ENCODE assay signal across 7 cellular contexts in the genomic region with DNA sequence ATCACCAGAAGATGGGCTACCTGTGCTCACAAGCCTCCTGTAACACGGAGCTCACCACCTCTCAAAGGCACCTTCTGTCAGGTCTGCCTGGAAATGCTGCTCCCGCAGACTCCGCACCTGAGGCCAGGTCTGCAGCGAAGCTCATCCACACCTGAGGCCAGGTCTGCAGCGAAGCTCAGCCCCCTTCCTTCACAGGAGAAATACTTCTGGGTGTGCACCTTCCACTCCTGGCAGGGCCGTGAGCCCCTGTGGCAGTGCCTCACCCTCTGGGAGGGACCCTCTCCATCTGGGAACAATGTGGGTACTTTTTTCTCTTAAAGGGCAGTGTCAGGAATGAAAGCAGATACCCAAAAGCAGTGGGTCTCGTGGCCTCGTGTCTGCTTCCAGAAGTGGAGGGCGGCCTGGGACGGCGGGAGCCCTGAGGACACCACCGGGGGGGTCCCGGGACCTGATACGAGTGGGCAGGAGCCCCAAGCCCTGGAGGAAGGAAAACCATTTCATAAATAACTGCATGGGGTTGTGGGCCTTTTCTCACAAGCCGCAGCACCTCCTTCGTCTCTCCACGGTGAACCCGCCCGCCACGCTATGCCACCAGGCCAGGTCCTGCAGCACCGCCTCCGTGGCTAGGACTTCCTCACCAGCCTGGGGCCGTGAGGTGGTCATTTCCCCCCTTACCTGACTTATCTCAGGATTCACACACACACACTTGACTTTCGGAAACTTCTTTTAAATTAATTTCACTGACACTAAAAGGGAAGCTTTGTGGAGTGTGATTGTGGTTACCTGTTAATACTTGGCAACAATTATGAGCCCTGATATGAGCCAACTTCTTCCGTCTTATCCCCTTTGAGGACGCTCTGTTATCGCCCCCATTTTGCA. TPM values are rescaled to one million over a fixed set of nuclear protein-coding genes. Genes with fewer than 3 reads are reported as not detected.
DNase-seq lines count a peak whose midpoint lies in the region; TF ChIP-seq lines count a peak whose summit lies in the region.

No MANE protein-coding gene starts in this region.

- no peak overlapping the region for H3K27ac ChIP-seq in mammary epithelial cell (ENCODE audit: insufficient read depth, low read depth, low read length)
- H3K27ac ChIP-seq in neutrophil: no peak overlapping the region
- peak overlapping the region in 2 of 4 donors; percentile 67 to 85 for H3K27ac ChIP-seq in Peyer's patch

- in situ Hi-C loops in mammary epithelial cell (cut with MboI; ENCODE audit: low sequenced_read_pairs in 2 of 2): no loop called here

- WGBS in mammary epithelial cell (ENCODE audit: low coverage, missing lambda C conversion rate): 68% methylated on average over 17 of the region's 27 CpGs

- H3K9ac ChIP-seq in mammary epithelial cell (ENCODE audit: insufficient read depth, low read length): no peak overlapping the region

- peak overlapping the region; percentile 77 for H2AFZ ChIP-seq in mammary epithelial cell (ENCODE audit: low read depth, low read length)

- intact Hi-C loops in mammary epithelial cell (cut with micrococcal nuclease): no loop called here

- H3K27me3 ChIP-seq in mammary epithelial cell (ENCODE audit: insufficient read depth, low read length) (peaks cover 15% of the 10 kb centered on the region), neutrophil (peaks cover 82% of the 10 kb centered on the region), Peyer's patch (no peaks in the 10 kb centered on the region)

- peaks cover 18% of the 10 kb centered on the region for H3K4me1 ChIP-seq in mammary epithelial cell (ENCODE audit: insufficient read depth, low read length)
- H3K4me1 ChIP-seq in neutrophil (ENCODE audit: control insufficient read depth in 1 of 2, insufficient read depth in 1 of 2, low read depth in 1 of 2, low read length in 1 of 2): peaks cover 35 to 45% of the 10 kb centered on the region in 2 experiments
- H3K4me1 ChIP-seq in Peyer's patch: peaks cover 0 to 44% (median 31%) of the 10 kb centered on the region in 4 donors

- TF ChIP-seq POLR2A in Peyer's patch (IDR thresholded peaks at IDR 0.05): no peak

- TF ChIP-seq CTCF in LNCaP clone FGC (IDR thresholded peaks at IDR 0.05; ENCODE audit: control insufficient read depth, extremely low read depth, insufficient read depth) (no peak), mammary epithelial cell (conservative IDR thresholded peaks at IDR 0.05 in 1 of 2, IDR thresholded peaks at IDR 0.05 in 1 of 2; ENCODE audit: extremely low read depth in 1 of 2, insufficient read depth in 1 of 2, low read depth in 1 of 2, low read length in 2 of 2) (no peak), neutrophil (IDR thresholded peaks at IDR 0.05) (no peak), Peyer's patch (IDR thresholded peaks at IDR 0.05) (no peak)

- CTCF ChIA-PET in mammary epithelial cell (lab: Charles Lee; ENCODE audit: low non-redundant PET): no interaction called here

- H3K9me3 ChIP-seq in mammary epithelial cell (replicated peaks; ENCODE audit: insufficient read depth, low read length): no peaks in the 10 kb centered on the region
- no peaks in the 10 kb centered on the region for H3K9me3 ChIP-seq in neutrophil
- H3K9me3 ChIP-seq in Peyer's patch: no peaks in the 10 kb centered on the region

- H3K4me3 ChIP-seq in LNCaP clone FGC (ENCODE audit: low read depth, low read length) (peak overlapping the region; percentile 77), mammary epithelial cell (replicated peaks in 1 of 3; ENCODE audit: insufficient read depth in 1 of 3, low read depth in 2 of 3, low read length in 3 of 3) (no peak overlapping the region), neutrophil (ENCODE audit: low read depth in 1 of 2, low read length in 1 of 2) (peak overlapping the region; percentile 59 to 67), Peyer's patch (peak overlapping the region in 2 of 4 donors; percentile 56 to 64)

- H4K20me1 ChIP-seq in mammary epithelial cell (ENCODE audit: insufficient read depth, low read length): no peaks in the 10 kb centered on the region

- BruUV-seq in mammary epithelial cell (replicated peaks; lab: Mats Ljungman, UMichigan): no TSS peak

- H3K79me2 ChIP-seq in mammary epithelial cell (ENCODE audit: insufficient read depth, low read length): no peaks in the 10 kb centered on the region

- no peak overlapping the region for H3K4me2 ChIP-seq in mammary epithelial cell (ENCODE audit: insufficient read depth, low read depth, low read length)

- DNase-seq in GDM1 (lab: John Stamatoyannopoulos, UW): peak; percentile 21
- DNase-seq in LNCaP clone FGC (ENCODE audit: low read depth): no peak
- DNase-seq in mammary epithelial cell: no peak
- DNase-seq in stimulated activated CD4-positive, alpha-beta T cell treated with anti-CD3 and anti-CD28 coated beads, Interleukin-1b, Interleukin-23, amount 100 ng/mL, for 48 hours: no peak
- DNase-seq in Peyer's patch: no peak
- no peak for DNase-seq in NCI-H1417 treated with DMSO at 0.1 percent for 48 hours (lab: John Stamatoyannopoulos, UW)

- dilution Hi-C loops in mammary epithelial cell (cut with HindIII; ENCODE audit: low sequenced_read_pairs): loop anchor here (5.0 kb wide), 1 partner anchor 99 kb away; no protein-coding TSS in a partner anchor

- no peaks in the 10 kb centered on the region for H3K36me3 ChIP-seq in mammary epithelial cell (ENCODE audit: insufficient read depth, low read length)
- H3K36me3 ChIP-seq in neutrophil: no peaks in the 10 kb centered on the region
- H3K36me3 ChIP-seq in Peyer's patch: no peaks in the 10 kb centered on the region

RNA-seq across cellular contexts. Expression of a gene that starts 1.2 kb away (rescaled TPM):
- under 1 TPM; 0.17 to 0.33 TPM for total RNA-seq in mammary epithelial cell
- 0.99 TPM for polyA plus RNA-seq in mammary epithelial cell
- 1.3 TPM for polyA minus RNA-seq in mammary epithelial cell
- total RNA-seq in Peyer's patch: 10 to 100 TPM in 3 of 4 donors, 1 to 10 TPM in 1; 6.7 to 42.9 (median 28.5) TPM

Comparison
In these comparisons a context has a peak if more than half of its experiments do, and no peak if none do; other contexts are left out.
1. H3K4me3 ChIP-seq: peak in LNCaP clone FGC (single experiment) and neutrophil (2 of 2); none in mammary epithelial cell (0 of 3).
2. RNA of a gene that starts 1.2 kb away (total RNA-seq): 6.7 to 42.9 TPM in Peyer's patch; 0.17 to 0.33 TPM in mammary epithelial cell; every median in the first group is over 4 times any median in the second.